In genomic region chr22:46576556-46577351, GRCh38 we compare ENCODE assay signal across 8 cellular contexts. TPM values are rescaled to one million over a fixed set of nuclear protein-coding genes. Genes with fewer than 3 reads are reported as not detected.
A peak's percentile ranks its signal among the peaks of the same experiment; 100 is the strongest.
DNase-seq lines count a peak whose midpoint lies in the region; ATAC-seq and TF ChIP-seq lines count a peak whose summit lies in the region.

No MANE protein-coding gene starts in this region.

- H3K4me3 ChIP-seq in HUES6 (ENCODE audit: low read depth, low read length) (peak overlapping the region; percentile 80), WI38 (ENCODE audit: low read depth, low read length) (peak overlapping the region; percentile 61), cardiac fibroblast (replicated peaks in 1 of 2; ENCODE audit: low read depth in 2 of 2, low read length in 2 of 2) (peak overlapping the region; percentile 61 to 79)

- DNase-seq in GM13977 (ENCODE audit: low spot score) (peak; percentile 94), cardiac fibroblast (ENCODE audit: low read depth in 2 of 2) (peak; percentile 35 to 62), left colon (peak in 1 of 2 donors; percentile 77), SIG-M5 treated with dmso at 0.1 percent for 504 hours (lab: John Stamatoyannopoulos, UW; ENCODE audit: unreplicated experiment) (no peak)
- peak in 2 of 3 experiments; percentile 34 to 57 for DNase-seq in stimulated activated CD4-positive, alpha-beta T cell treated with anti-CD3 and anti-CD28 coated beads, TNF-alpha, amount 100 ng/mL, for 24 hours (ENCODE audit: low read depth in 3 of 3)

- H3K27ac ChIP-seq in HUES6 (ENCODE audit: low read depth, low read length) = no peak overlapping the region

- in situ Hi-C loops in GM13977 (cut with MboI; ENCODE audit: low pct_unique_long_range_greater_than_20kb, low sequenced_read_pairs, unreplicated experiment) = no loop called here

- intact Hi-C loops in left colon (cut with DNase I, micrococcal nuclease) = no loop called here

- peaks cover 8% of the 10 kb centered on the region for H3K27me3 ChIP-seq in HUES6 (ENCODE audit: control insufficient read depth, insufficient read depth, low read length)

- ATAC-seq in left colon (peak; percentile 13), GM18858 (IDR thresholded peaks at IDR 0.05; ENCODE audit: unreplicated experiment) (no peak)

- H3K36me3 ChIP-seq in HUES6 (ENCODE audit: control insufficient read depth, insufficient read depth, low read length) = no peaks in the 10 kb centered on the region

- no peak for TF ChIP-seq CTCF in GM13977 (IDR thresholded peaks at IDR 0.05; ENCODE audit: extremely low read depth, insufficient read depth, missing control alignments)
- no peak for TF ChIP-seq CTCF in WI38 (IDR thresholded peaks at IDR 0.05; ENCODE audit: low read depth, low read length)
- no peak for TF ChIP-seq CTCF in cardiac fibroblast (IDR thresholded peaks at IDR 0.05; ENCODE audit: low read depth, low read length)

- peaks cover 52% of the 10 kb centered on the region for H3K4me1 ChIP-seq in HUES6 (ENCODE audit: control insufficient read depth, insufficient read depth, low read length)

- peaks cover 6% of the 10 kb centered on the region for H3K9me3 ChIP-seq in HUES6 (ENCODE audit: control insufficient read depth, insufficient read depth, low read depth, low read length)

- peak overlapping the region; percentile 39 for H3K9ac ChIP-seq in HUES6 (ENCODE audit: low read length)

RNA-seq across cellular contexts. Expression of gene CELSR1, which starts 39.3 kb away (rescaled TPM):
- total RNA-seq in left colon = 1 to 10 TPM; 1.8 to 4.9 TPM

RNA-seq across cellular contexts. Expression of gene GRAMD4, which starts 43.4 kb away (rescaled TPM):
- 100 to 1,000 TPM; 178 to 213 TPM for total RNA-seq in left colon
